9 cellular contexts compared by ENCODE assay signal in the genomic region with DNA sequence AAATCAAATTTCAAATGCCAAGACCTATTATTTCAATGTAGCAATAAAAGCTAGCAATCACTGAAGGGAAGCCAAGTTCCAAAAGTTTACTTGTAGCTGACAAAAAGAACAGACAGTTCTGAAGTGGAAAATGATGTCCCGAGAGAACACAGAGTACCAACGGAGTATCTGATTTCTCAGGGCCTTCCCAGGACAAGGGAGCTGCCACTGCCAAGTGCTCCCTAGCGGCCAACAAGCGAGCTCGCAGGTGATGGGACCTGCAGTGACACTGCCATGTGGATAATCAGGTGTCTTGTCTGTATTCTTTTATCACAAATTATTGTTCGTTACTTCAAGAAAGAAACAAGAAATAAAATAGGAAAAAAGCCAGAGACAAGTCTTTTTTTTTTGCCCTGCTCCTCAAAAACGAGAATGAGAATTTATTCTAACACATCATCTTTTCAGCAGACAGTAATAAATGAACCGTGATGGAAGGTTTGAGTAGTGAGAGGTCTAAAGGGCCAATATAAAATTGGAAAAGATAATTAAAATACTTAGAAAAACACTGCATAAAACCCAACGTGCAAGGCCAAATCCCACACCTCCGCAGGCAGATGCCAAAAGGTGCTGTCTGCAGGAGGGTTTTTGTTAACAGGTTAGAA.
DNase-seq lines count a peak whose midpoint lies in the region; ATAC-seq and TF ChIP-seq lines count a peak whose summit lies in the region.
"Had no signal": no experiment of that assay in that cellular context is flagged by ENCODE, and none has a peak within 500 bp of the region (broad histone marks: within the 10 kb centered on the region; RNA-seq: fewer than 3 reads in every experiment).

No MANE protein-coding gene starts in this region.

- no peak overlapping the region for H3K4me3 ChIP-seq in NT2/D1 (ENCODE audit: insufficient read length, low read depth)
- H3K4me3 ChIP-seq in gastrocnemius medialis: no peak overlapping the region
- no peak overlapping the region for H3K4me3 ChIP-seq in ascending aorta
- H3K4me3 ChIP-seq: lung had no signal

- DNase-seq in NT2/D1 (ENCODE audit: low read depth, low spot score) (peak; percentile 44), foreskin keratinocyte (no peak), gastrocnemius medialis (peak; percentile 87 to 93), ascending aorta (ENCODE audit: low spot score in 2 of 2) (no peak)
- DNase-seq: T-helper 17 cell had no signal

- no peak for TF ChIP-seq POLR2A in gastrocnemius medialis (IDR thresholded peaks at IDR 0.05)

- H3K27me3 ChIP-seq in NT2/D1 (ENCODE audit: insufficient read depth, insufficient read length) (no peaks in the 10 kb centered on the region), foreskin keratinocyte (no peaks in the 10 kb centered on the region), gastrocnemius medialis (no peaks in the 10 kb centered on the region), ascending aorta (no peaks in the 10 kb centered on the region)

- H3K9me3 ChIP-seq in NT2/D1 (ENCODE audit: insufficient read depth, low read length) (no peaks in the 10 kb centered on the region), gastrocnemius medialis (no peaks in the 10 kb centered on the region), ascending aorta (no peaks in the 10 kb centered on the region)

- no peaks in the 10 kb centered on the region for H3K4me1 ChIP-seq in NT2/D1 (ENCODE audit: insufficient read depth, insufficient read length)
- no peaks in the 10 kb centered on the region for H3K4me1 ChIP-seq in foreskin keratinocyte
- peaks cover 29 to 34% of the 10 kb centered on the region in 2 donors for H3K4me1 ChIP-seq in gastrocnemius medialis
- no peaks in the 10 kb centered on the region for H3K4me1 ChIP-seq in ascending aorta

- ATAC-seq in HG02885 (IDR thresholded peaks at IDR 0.05; ENCODE audit: poor library complexity, unreplicated experiment) (peak; percentile 68), foreskin keratinocyte (no peak), gastrocnemius medialis (peak; percentile 89 to 93), GM19035 (IDR thresholded peaks at IDR 0.05; ENCODE audit: unreplicated experiment) (no peak), HG03108 (IDR thresholded peaks at IDR 0.05; ENCODE audit: unreplicated experiment) (no peak)
- ATAC-seq: T-helper 17 cell had no signal

- intact Hi-C loops in gastrocnemius medialis (cut with DNase I; ENCODE audit: low total_unique reads): loop anchor here (1.0 to 10.0 kb wide), 5 partner anchors 111 to 322 kb away; no protein-coding TSS in a partner anchor
- intact Hi-C loops in ascending aorta (cut with DNase I): no loop called here

- H3K36me3 ChIP-seq in NT2/D1 (ENCODE audit: insufficient read depth, insufficient read length, low read length) (peaks cover 6% of the 10 kb centered on the region), gastrocnemius medialis (no peaks in the 10 kb centered on the region), ascending aorta (peaks cover 0 to 4% of the 10 kb centered on the region in 2 donors)

- TF ChIP-seq CTCF in foreskin keratinocyte (conservative IDR thresholded peaks at IDR 0.05): peak; percentile 10
- peak; percentile 55 to 78 (median 67) for TF ChIP-seq CTCF in gastrocnemius medialis (IDR thresholded peaks at IDR 0.05 in 4 of 5, conservative IDR thresholded peaks at IDR 0.05 in 1 of 5)
- no peak for TF ChIP-seq CTCF in ascending aorta (IDR thresholded peaks at IDR 0.05)

- in situ Hi-C loops in gastrocnemius medialis (cut with MboI; ENCODE audit: low sequenced_read_pairs in 4 of 4): loop anchor here in 3 of 4 donors (25.0 kb wide), 2 partner anchors 289 to 314 kb away; partner anchors contain the start of gene ZNF622 (in 2 of the 3)

- H3K9ac ChIP-seq in NT2/D1 (ENCODE audit: insufficient read length, low read depth): no peak overlapping the region

- H3K27ac ChIP-seq in foreskin keratinocyte (no peak overlapping the region), gastrocnemius medialis (peak overlapping the region; percentile 80 to 88 (median 82)), ascending aorta (no peak overlapping the region)

Comparison
In these comparisons a context has a peak if more than half of its experiments do, and no peak if none do; other contexts are left out.
1. ATAC-seq: peak in HG02885 (single experiment) and gastrocnemius medialis (2 of 2); none in foreskin keratinocyte (single experiment), GM19035 (single experiment) and HG03108 (single experiment).
2. DNase-seq: peak in NT2/D1 (single experiment) and gastrocnemius medialis (2 of 2); none in foreskin keratinocyte (0 of 2) and ascending aorta (0 of 2).
3. H3K27ac ChIP-seq: peak in gastrocnemius medialis (4 of 4); none in foreskin keratinocyte (single experiment) and ascending aorta (0 of 2).
4. CTCF ChIP-seq: peak in foreskin keratinocyte (single experiment) and gastrocnemius medialis (5 of 5); none in ascending aorta (0 of 3).